Comparison of ENCODE assay signal across 16 cellular contexts in the genomic region with DNA sequence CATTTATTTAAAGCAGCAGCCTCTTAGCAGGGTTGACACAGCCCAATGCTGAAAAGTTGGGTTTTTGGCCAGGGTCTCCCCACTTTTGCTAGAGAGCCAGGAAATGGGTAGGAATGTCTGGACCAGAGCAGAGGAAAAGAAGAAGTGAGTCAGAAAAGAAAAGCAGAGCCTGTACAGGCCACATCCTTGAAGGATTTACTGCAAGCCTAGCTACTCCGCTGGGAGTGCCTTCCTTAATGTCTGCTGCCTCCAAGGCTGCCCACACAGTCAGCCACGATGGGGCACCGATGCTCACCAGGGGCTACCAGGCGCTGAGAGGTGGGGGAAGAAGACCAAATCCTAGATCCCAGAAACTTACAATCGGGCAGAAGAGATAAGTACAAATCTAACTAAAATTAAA.
"Had no signal": no experiment of that assay in that cellular context is flagged by ENCODE, and none has a peak within 500 bp of the region (broad histone marks: within the 10 kb centered on the region; RNA-seq: fewer than 3 reads in every experiment).

No MANE protein-coding gene starts in this region.

- H3K27ac ChIP-seq: brain microvascular endothelial cell, gastroesophageal sphincter, transverse colon, vagina had no signal

- ATAC-seq: activated CD8-positive, alpha-beta memory T cell treated with anti-CD3 and anti-CD28 coated beads, Interleukin-2, amount 10 ng/mL, durations not matched to agents 7 days and 5 days; gastroesophageal sphincter; stimulated activated naive CD8-positive, alpha-beta T cell treated with anti-CD3 and anti-CD28 coated beads, Interleukin-15, Interleukin-2, amounts not matched to agents 100 U/mL and 50 U/mL, for 24 hours; T-cell had no signal

- H3K4me3 ChIP-seq: coronary artery, esophagus muscularis mucosa, gastroesophageal sphincter, transverse colon, vagina had no signal

- H3K4me1 ChIP-seq: gastroesophageal sphincter, transverse colon, vagina had no signal

- H3K36me3 ChIP-seq: brain microvascular endothelial cell, esophagus muscularis mucosa, gastroesophageal sphincter, transverse colon, vagina had no signal

- H3K9me3 ChIP-seq: esophagus muscularis mucosa, gastroesophageal sphincter, transverse colon, vagina had no signal

- DNase-seq: activated B cell treated with CpG ODN at 0.5 μM for 24 hours; activated CD4-positive, alpha-beta memory T cell treated with anti-CD3 and anti-CD28 coated beads for 36 hours; activated CD4-positive, alpha-beta T cell treated with anti-CD3 and anti-CD28 coated beads for 4 hours; activated CD8-positive, alpha-beta memory T cell treated with anti-CD3 and anti-CD28 coated beads, Interleukin-2, amount 10 ng/mL, durations not matched to agents 7 days and 5 days; activated naive CD8-positive, alpha-beta T cell treated with anti-CD3 and anti-CD28 coated beads, Interleukin-2, amount 10 ng/mL, durations not matched to agents 7 days and 5 days; brain microvascular endothelial cell; nucleus accumbens; retina; stimulated activated naive CD8-positive, alpha-beta T cell treated with anti-CD3 and anti-CD28 coated beads, Interleukin-15, Interleukin-2, amounts not matched to agents 100 U/mL and 50 U/mL, for 24 hours; substantia nigra; T-cell; transverse colon had no signal

- H3K27me3 ChIP-seq: brain microvascular endothelial cell, gastroesophageal sphincter, transverse colon, vagina had no signal
